ENCODE assay signal across 1 cellular context in the genomic region with DNA sequence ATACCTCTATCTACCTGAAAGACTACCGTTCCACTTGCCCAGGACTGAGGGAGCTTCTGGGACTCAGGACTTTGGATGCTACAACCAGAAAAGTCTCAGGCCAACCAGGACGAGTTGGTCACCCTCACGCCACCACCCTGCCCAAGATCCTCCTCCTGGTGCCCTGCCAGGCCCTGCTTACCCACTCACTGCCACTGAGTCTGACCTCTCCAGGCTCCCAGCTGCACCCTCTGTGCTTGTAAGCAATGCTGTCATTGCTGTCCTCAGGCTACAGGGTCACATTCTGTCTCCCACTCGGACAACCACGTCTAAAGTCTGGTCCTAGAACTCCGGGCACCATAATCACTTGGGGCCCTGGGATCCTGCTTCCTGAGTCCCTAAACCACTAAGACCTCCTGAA.
TF ChIP-seq lines count a peak whose summit lies in the region.

No MANE protein-coding gene starts in this region.

TF ChIP-seq in IMR-90, 13 proteins besides CTCF, POLR2A, EP300 and RAD21:
- no peak for TF ChIP-seq FOS (IDR thresholded peaks at IDR 0.05; ENCODE audit: low read depth, low read length)
- no peak for TF ChIP-seq ELK1 (IDR thresholded peaks at IDR 0.05; ENCODE audit: borderline replicate concordance, low read depth, low read length)
- TF ChIP-seq RFX5 (IDR thresholded peaks at IDR 0.05; ENCODE audit: low read depth, low read length): no peak
TF ChIP-seq in IMR-90: peak in this region for 0.
